Comparison of ENCODE assay signal across 1 cellular context in genomic region chr1:27525296-27526271, GRCh38.
TF ChIP-seq lines count a peak whose summit lies in the region.

No MANE protein-coding gene starts in this region.

TF ChIP-seq in HEK293, 187 proteins besides CTCF, POLR2A, EP300 and RAD21 (continued from another document):
- TF ChIP-seq, protein P1, sequence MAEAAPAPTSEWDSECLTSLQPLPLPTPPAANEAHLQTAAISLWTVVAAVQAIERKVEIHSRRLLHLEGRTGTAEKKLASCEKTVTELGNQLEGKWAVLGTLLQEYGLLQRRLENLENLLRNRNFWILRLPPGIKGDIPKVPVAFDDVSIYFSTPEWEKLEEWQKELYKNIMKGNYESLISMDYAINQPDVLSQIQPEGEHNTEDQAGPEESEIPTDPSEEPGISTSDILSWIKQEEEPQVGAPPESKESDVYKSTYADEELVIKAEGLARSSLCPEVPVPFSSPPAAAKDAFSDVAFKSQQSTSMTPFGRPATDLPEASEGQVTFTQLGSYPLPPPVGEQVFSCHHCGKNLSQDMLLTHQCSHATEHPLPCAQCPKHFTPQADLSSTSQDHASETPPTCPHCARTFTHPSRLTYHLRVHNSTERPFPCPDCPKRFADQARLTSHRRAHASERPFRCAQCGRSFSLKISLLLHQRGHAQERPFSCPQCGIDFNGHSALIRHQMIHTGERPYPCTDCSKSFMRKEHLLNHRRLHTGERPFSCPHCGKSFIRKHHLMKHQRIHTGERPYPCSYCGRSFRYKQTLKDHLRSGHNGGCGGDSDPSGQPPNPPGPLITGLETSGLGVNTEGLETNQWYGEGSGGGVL (tag by site-specific recombination; IDR thresholded peaks at IDR 0.05), result peak; percentile 37; the same call in 1 of the 2 replicates
- TF ChIP-seq REST (tag by site-specific recombination; IDR thresholded peaks at IDR 0.05) (no peak), KLF1 (tag by site-specific recombination; IDR thresholded peaks at IDR 0.05) (peak; percentile 94), ZNF335 (tag by site-specific recombination; conservative IDR thresholded peaks at IDR 0.05) (peak; percentile 38; the same call in 1 of the 2 replicates), ZNF341 (tag by site-specific recombination; IDR thresholded peaks at IDR 0.05; ENCODE audit: low read depth) (peak; percentile 59), ZNF830 (tag by site-specific recombination; IDR thresholded peaks at IDR 0.05; ENCODE audit: low read depth) (no peak), ZNF600 (tag by site-specific recombination; IDR thresholded peaks at IDR 0.05) (peak; percentile 53; the same call in 1 of the 2 replicates), ZFHX2 (tag by site-specific recombination; conservative IDR thresholded peaks at IDR 0.05) (peak; percentile 77), ZBTB20 (tag by site-specific recombination; IDR thresholded peaks at IDR 0.05) (peak; percentile 60; the same call in 1 of the 2 replicates), SP7 (tag by site-specific recombination; IDR thresholded peaks at IDR 0.05) (0 out of 2 replicates have a peak, but pooled peaks have one; percentile 34), ZBTB8A (tag by site-specific recombination; IDR thresholded peaks at IDR 0.05) (peak; percentile 78), MEIS1 (CRISPR knock-in tag; IDR thresholded peaks at IDR 0.05; ENCODE audit: borderline replicate concordance) (no peak), YY2 (tag by site-specific recombination; IDR thresholded peaks at IDR 0.05) (no peak), SP3 (tag by site-specific recombination; IDR thresholded peaks at IDR 0.05) (peak; percentile 75), IKZF3 (tag by site-specific recombination; IDR thresholded peaks at IDR 0.05) (0 out of 2 replicates have a peak, but pooled peaks have one; percentile 24), ZIC2 (tag by site-specific recombination; IDR thresholded peaks at IDR 0.05) (peak; percentile 94), ZNF621 (tag by site-specific recombination; IDR thresholded peaks at IDR 0.05) (no peak), OSR2 (tag by site-specific recombination; IDR thresholded peaks at IDR 0.05) (peak; percentile 90), GLIS1 (tag by site-specific recombination; IDR thresholded peaks at IDR 0.05) (peak; percentile 54)
- TF ChIP-seq, protein P2, sequence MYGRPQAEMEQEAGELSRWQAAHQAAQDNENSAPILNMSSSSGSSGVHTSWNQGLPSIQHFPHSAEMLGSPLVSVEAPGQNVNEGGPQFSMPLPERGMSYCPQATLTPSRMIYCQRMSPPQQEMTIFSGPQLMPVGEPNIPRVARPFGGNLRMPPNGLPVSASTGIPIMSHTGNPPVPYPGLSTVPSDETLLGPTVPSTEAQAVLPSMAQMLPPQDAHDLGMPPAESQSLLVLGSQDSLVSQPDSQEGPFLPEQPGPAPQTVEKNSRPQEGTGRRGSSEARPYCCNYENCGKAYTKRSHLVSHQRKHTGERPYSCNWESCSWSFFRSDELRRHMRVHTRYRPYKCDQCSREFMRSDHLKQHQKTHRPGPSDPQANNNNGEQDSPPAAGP (tag by site-specific recombination; IDR thresholded peaks at IDR 0.05), result peak; percentile 24; the same call in 1 of the 2 replicates
